In genomic region chr17:48908047-48908843, GRCh38 we compare ENCODE assay signal across 1 cellular context.
A peak's percentile ranks its signal among the peaks of the same experiment; 100 is the strongest.
TF ChIP-seq lines count a peak whose summit lies in the region.

Gene UBE2Z (plus strand): TSS chr17:48908407. CDS start chr17:48908504, 97 bp downstream.

TF ChIP-seq in HepG2, 621 proteins besides CTCF, POLR2A, EP300 and RAD21 (continued from another document and continues in another):
- TF ChIP-seq, protein P1, sequence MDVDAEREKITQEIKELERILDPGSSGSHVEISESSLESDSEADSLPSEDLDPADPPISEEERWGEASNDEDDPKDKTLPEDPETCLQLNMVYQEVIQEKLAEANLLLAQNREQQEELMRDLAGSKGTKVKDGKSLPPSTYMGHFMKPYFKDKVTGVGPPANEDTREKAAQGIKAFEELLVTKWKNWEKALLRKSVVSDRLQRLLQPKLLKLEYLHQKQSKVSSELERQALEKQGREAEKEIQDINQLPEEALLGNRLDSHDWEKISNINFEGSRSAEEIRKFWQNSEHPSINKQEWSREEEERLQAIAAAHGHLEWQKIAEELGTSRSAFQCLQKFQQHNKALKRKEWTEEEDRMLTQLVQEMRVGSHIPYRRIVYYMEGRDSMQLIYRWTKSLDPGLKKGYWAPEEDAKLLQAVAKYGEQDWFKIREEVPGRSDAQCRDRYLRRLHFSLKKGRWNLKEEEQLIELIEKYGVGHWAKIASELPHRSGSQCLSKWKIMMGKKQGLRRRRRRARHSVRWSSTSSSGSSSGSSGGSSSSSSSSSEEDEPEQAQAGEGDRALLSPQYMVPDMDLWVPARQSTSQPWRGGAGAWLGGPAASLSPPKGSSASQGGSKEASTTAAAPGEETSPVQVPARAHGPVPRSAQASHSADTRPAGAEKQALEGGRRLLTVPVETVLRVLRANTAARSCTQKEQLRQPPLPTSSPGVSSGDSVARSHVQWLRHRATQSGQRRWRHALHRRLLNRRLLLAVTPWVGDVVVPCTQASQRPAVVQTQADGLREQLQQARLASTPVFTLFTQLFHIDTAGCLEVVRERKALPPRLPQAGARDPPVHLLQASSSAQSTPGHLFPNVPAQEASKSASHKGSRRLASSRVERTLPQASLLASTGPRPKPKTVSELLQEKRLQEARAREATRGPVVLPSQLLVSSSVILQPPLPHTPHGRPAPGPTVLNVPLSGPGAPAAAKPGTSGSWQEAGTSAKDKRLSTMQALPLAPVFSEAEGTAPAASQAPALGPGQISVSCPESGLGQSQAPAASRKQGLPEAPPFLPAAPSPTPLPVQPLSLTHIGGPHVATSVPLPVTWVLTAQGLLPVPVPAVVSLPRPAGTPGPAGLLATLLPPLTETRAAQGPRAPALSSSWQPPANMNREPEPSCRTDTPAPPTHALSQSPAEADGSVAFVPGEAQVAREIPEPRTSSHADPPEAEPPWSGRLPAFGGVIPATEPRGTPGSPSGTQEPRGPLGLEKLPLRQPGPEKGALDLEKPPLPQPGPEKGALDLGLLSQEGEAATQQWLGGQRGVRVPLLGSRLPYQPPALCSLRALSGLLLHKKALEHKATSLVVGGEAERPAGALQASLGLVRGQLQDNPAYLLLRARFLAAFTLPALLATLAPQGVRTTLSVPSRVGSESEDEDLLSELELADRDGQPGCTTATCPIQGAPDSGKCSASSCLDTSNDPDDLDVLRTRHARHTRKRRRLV (CRISPR knock-in tag; IDR thresholded peaks at IDR 0.05) = no peak; the same call in 1 of the 2 replicates
- TF ChIP-seq, protein P2, sequence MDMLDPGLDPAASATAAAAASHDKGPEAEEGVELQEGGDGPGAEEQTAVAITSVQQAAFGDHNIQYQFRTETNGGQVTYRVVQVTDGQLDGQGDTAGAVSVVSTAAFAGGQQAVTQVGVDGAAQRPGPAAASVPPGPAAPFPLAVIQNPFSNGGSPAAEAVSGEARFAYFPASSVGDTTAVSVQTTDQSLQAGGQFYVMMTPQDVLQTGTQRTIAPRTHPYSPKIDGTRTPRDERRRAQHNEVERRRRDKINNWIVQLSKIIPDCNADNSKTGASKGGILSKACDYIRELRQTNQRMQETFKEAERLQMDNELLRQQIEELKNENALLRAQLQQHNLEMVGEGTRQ (IDR thresholded peaks at IDR 0.05; ENCODE audit: low read depth, low read length) = no peak
- TF ChIP-seq, protein P2 (CRISPR knock-in tag; IDR thresholded peaks at IDR 0.05; ENCODE audit: borderline replicate concordance) = no peak
- peak; percentile 94; the same call in 1 of the 2 replicates for TF ChIP-seq MAF1 (CRISPR knock-in tag; IDR thresholded peaks at IDR 0.05; ENCODE audit: borderline replicate concordance)
- peak; percentile 50; the same call in 1 of the 2 replicates for TF ChIP-seq HMG20A (CRISPR knock-in tag; IDR thresholded peaks at IDR 0.05; ENCODE audit: borderline replicate concordance)
- TF ChIP-seq, protein P3, sequence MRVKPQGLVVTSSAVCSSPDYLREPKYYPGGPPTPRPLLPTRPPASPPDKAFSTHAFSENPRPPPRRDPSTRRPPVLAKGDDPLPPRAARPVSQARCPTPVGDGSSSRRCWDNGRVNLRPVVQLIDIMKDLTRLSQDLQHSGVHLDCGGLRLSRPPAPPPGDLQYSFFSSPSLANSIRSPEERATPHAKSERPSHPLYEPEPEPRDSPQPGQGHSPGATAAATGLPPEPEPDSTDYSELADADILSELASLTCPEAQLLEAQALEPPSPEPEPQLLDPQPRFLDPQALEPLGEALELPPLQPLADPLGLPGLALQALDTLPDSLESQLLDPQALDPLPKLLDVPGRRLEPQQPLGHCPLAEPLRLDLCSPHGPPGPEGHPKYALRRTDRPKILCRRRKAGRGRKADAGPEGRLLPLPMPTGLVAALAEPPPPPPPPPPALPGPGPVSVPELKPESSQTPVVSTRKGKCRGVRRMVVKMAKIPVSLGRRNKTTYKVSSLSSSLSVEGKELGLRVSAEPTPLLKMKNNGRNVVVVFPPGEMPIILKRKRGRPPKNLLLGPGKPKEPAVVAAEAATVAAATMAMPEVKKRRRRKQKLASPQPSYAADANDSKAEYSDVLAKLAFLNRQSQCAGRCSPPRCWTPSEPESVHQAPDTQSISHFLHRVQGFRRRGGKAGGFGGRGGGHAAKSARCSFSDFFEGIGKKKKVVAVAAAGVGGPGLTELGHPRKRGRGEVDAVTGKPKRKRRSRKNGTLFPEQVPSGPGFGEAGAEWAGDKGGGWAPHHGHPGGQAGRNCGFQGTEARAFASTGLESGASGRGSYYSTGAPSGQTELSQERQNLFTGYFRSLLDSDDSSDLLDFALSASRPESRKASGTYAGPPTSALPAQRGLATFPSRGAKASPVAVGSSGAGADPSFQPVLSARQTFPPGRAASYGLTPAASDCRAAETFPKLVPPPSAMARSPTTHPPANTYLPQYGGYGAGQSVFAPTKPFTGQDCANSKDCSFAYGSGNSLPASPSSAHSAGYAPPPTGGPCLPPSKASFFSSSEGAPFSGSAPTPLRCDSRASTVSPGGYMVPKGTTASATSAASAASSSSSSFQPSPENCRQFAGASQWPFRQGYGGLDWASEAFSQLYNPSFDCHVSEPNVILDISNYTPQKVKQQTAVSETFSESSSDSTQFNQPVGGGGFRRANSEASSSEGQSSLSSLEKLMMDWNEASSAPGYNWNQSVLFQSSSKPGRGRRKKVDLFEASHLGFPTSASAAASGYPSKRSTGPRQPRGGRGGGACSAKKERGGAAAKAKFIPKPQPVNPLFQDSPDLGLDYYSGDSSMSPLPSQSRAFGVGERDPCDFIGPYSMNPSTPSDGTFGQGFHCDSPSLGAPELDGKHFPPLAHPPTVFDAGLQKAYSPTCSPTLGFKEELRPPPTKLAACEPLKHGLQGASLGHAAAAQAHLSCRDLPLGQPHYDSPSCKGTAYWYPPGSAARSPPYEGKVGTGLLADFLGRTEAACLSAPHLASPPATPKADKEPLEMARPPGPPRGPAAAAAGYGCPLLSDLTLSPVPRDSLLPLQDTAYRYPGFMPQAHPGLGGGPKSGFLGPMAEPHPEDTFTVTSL (CRISPR knock-in tag; IDR thresholded peaks at IDR 0.05; ENCODE audit: borderline replicate concordance) = no peak
- TF ChIP-seq ZNF816 (CRISPR knock-in tag; IDR thresholded peaks at IDR 0.05; ENCODE audit: borderline replicate concordance) = no peak
- TF ChIP-seq MEF2D (CRISPR knock-in tag; IDR thresholded peaks at IDR 0.05) = peak; percentile 72
- no peak for TF ChIP-seq XBP1 (CRISPR knock-in tag; IDR thresholded peaks at IDR 0.05)
- TF ChIP-seq, protein P4, sequence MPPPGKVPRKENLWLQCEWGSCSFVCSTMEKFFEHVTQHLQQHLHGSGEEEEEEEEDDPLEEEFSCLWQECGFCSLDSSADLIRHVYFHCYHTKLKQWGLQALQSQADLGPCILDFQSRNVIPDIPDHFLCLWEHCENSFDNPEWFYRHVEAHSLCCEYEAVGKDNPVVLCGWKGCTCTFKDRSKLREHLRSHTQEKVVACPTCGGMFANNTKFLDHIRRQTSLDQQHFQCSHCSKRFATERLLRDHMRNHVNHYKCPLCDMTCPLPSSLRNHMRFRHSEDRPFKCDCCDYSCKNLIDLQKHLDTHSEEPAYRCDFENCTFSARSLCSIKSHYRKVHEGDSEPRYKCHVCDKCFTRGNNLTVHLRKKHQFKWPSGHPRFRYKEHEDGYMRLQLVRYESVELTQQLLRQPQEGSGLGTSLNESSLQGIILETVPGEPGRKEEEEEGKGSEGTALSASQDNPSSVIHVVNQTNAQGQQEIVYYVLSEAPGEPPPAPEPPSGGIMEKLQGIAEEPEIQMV (CRISPR knock-in tag; IDR thresholded peaks at IDR 0.05; ENCODE audit: low read depth) = peak; percentile 89
- TF ChIP-seq GATAD2A (CRISPR knock-in tag; IDR thresholded peaks at IDR 0.05) = peak; percentile 83
- peak; percentile 94 for TF ChIP-seq ZNF331 (CRISPR knock-in tag; IDR thresholded peaks at IDR 0.05)
- TF ChIP-seq XRCC5 (optimal IDR thresholded peaks at IDR 0.05; ENCODE audit: low read length) = peak; percentile 81
- TF ChIP-seq PLRG1 (conservative IDR thresholded peaks at IDR 0.05) = no peak
- TF ChIP-seq CC2D1A (CRISPR knock-in tag; IDR thresholded peaks at IDR 0.05) = peak; percentile 23; the same call in 1 of the 2 replicates
- TF ChIP-seq NFKBIZ (CRISPR knock-in tag; IDR thresholded peaks at IDR 0.05) = peak; percentile 85
- peak; percentile 92; the same call in 1 of the 2 replicates for TF ChIP-seq ZBTB49 (CRISPR knock-in tag; IDR thresholded peaks at IDR 0.05; ENCODE audit: borderline replicate concordance)
- peak; percentile 40; the same call in 1 of the 2 replicates for TF ChIP-seq SOX13 (IDR thresholded peaks at IDR 0.05)
- peak in 1 of 2 experiments; percentile 60; a peak in 2 of 4 replicates for TF ChIP-seq SOX13 (CRISPR knock-in tag; conservative IDR thresholded peaks at IDR 0.05 in 1 of 2, IDR thresholded peaks at IDR 0.05 in 1 of 2)
- TF ChIP-seq SMYD3 (CRISPR knock-in tag; IDR thresholded peaks at IDR 0.05) = peak; percentile 77; the same call in 1 of the 2 replicates
- TF ChIP-seq MATR3 (CRISPR knock-in tag; IDR thresholded peaks at IDR 0.05) = no peak
- TF ChIP-seq, protein P5, sequence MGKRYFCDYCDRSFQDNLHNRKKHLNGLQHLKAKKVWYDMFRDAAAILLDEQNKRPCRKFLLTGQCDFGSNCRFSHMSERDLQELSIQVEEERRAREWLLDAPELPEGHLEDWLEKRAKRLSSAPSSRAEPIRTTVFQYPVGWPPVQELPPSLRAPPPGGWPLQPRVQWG (CRISPR knock-in tag; IDR thresholded peaks at IDR 0.05; ENCODE audit: borderline replicate concordance, low read depth) = no peak
- TF ChIP-seq ZNF160 (CRISPR knock-in tag; IDR thresholded peaks at IDR 0.05) = peak; percentile 93
- TF ChIP-seq ZNF552 (CRISPR knock-in tag; IDR thresholded peaks at IDR 0.05; ENCODE audit: borderline replicate concordance) = no peak
- TF ChIP-seq CBX2 (IDR thresholded peaks at IDR 0.05; ENCODE audit: low read depth, low read length) = no peak
- TF ChIP-seq CBX2 (CRISPR knock-in tag; IDR thresholded peaks at IDR 0.05; ENCODE audit: low read depth) = peak; percentile 93; the same call in 1 of the 2 replicates
- TF ChIP-seq SP140L (CRISPR knock-in tag; IDR thresholded peaks at IDR 0.05; ENCODE audit: borderline replicate concordance) = peak; percentile 58; the same call in 1 of the 2 replicates
- TF ChIP-seq PCBP2 (optimal IDR thresholded peaks at IDR 0.05; ENCODE audit: low read depth, low read length, poor library complexity, severe bottlenecking) = peak; percentile 75
- TF ChIP-seq, protein P6, sequence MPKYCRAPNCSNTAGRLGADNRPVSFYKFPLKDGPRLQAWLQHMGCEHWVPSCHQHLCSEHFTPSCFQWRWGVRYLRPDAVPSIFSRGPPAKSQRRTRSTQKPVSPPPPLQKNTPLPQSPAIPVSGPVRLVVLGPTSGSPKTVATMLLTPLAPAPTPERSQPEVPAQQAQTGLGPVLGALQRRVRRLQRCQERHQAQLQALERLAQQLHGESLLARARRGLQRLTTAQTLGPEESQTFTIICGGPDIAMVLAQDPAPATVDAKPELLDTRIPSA (CRISPR knock-in tag; IDR thresholded peaks at IDR 0.05; ENCODE audit: borderline replicate concordance) = 0 out of 2 replicates have a peak, but pooled peaks have one; percentile 14
- TF ChIP-seq EED (CRISPR knock-in tag; IDR thresholded peaks at IDR 0.05) = no peak
- 0 out of 2 replicates have a peak, but pooled peaks have one; percentile 46 for TF ChIP-seq ZNF44 (CRISPR knock-in tag; IDR thresholded peaks at IDR 0.05)
- TF ChIP-seq ETS1 (CRISPR knock-in tag; IDR thresholded peaks at IDR 0.05) = peak; percentile 93; the same call in 1 of the 2 replicates
- peak; percentile 69 for TF ChIP-seq ZNF143 (CRISPR knock-in tag; IDR thresholded peaks at IDR 0.05)
